ENCODE assay signal across 11 cellular contexts in genomic region chr2:132668986-132669853, GRCh38. TPM values are rescaled to one million over a fixed set of nuclear protein-coding genes. Genes with fewer than 3 reads are reported as not detected.
DNase-seq lines count a peak whose midpoint lies in the region; ATAC-seq and TF ChIP-seq lines count a peak whose summit lies in the region.
"Had no signal": no experiment of that assay in that cellular context is flagged by ENCODE, and none has a peak within 500 bp of the region (broad histone marks: within the 10 kb centered on the region; RNA-seq: fewer than 3 reads in every experiment).

No MANE protein-coding gene starts in this region.

- no peak overlapping the region for H3K27ac Mint-ChIP-seq in CD4-positive, alpha-beta memory T cell
- H3K27ac Mint-ChIP-seq in CD8-positive, alpha-beta memory T cell = no peak overlapping the region
- H3K27ac Mint-ChIP-seq: CD4-positive, alpha-beta T cell had no signal

- TF ChIP-seq CTCF in brain microvascular endothelial cell (IDR thresholded peaks at IDR 0.05; ENCODE audit: low read depth, low read length, missing control alignments) = peak; percentile 31
- no peak for TF ChIP-seq CTCF in upper lobe of left lung (IDR thresholded peaks at IDR 0.05)

- H3K36me3 Mint-ChIP-seq in CD4-positive, alpha-beta memory T cell = no peaks in the 10 kb centered on the region
- no peaks in the 10 kb centered on the region for H3K36me3 Mint-ChIP-seq in CD8-positive, alpha-beta memory T cell

- H3K27me3 ChIP-seq in brain microvascular endothelial cell (replicated peaks) (no peaks in the 10 kb centered on the region), upper lobe of left lung (peaks cover 0 to 34% (median 15%) of the 10 kb centered on the region in 4 donors)
- no peaks in the 10 kb centered on the region for H3K27me3 ChIP-seq in CD4-positive, alpha-beta memory T cell (ENCODE audit: insufficient read depth, low read length)
- H3K27me3 ChIP-seq in CD8-positive, alpha-beta memory T cell (ENCODE audit: insufficient read depth, low read length, poor library complexity, severe bottlenecking) = no peaks in the 10 kb centered on the region

- CTCF ChIA-PET in CD4-positive, alpha-beta memory T cell (lab: Charles Lee; ENCODE audit: partially characterized antibody) = no interaction called here
- CTCF ChIA-PET in CD8-positive, alpha-beta memory T cell (lab: Charles Lee) = no interaction called here

- H3K4me3 Mint-ChIP-seq in CD4-positive, alpha-beta memory T cell = no peak overlapping the region
- H3K4me3 Mint-ChIP-seq in CD8-positive, alpha-beta memory T cell = peak overlapping the region in 1 of 7 donors; percentile 48
- H3K4me3 Mint-ChIP-seq: CD4-positive, alpha-beta T cell had no signal

- POLR2A ChIA-PET in CD4-positive, alpha-beta memory T cell (lab: Charles Lee; ENCODE audit: partially characterized antibody) = no interaction called here
- POLR2A ChIA-PET in CD8-positive, alpha-beta memory T cell (lab: Charles Lee) = no interaction called here

- H3K27ac ChIP-seq in brain microvascular endothelial cell (no peak overlapping the region), upper lobe of left lung (no peak overlapping the region)
- no peak overlapping the region for H3K27ac ChIP-seq in CD4-positive, alpha-beta memory T cell (ENCODE audit: low read depth, low read length)
- no peak overlapping the region for H3K27ac ChIP-seq in CD8-positive, alpha-beta memory T cell (ENCODE audit: low read depth, low read length)
- H3K27ac ChIP-seq: neutrophil had no signal

- in situ Hi-C loops in brain microvascular endothelial cell (cut with HindIII; ENCODE audit: low pct_ligation_motif_present, low sequenced_read_pairs) = no loop called here

- ATAC-seq in left colon (peak; percentile 27), upper lobe of left lung (ENCODE audit: low FRiP score in 2 of 2) (peak; percentile 9 to 18), GM18858 (IDR thresholded peaks at IDR 0.05; ENCODE audit: unreplicated experiment) (no peak)

- WGBS in upper lobe of left lung, 2 donors = 3 to 5% methylated on average over 17 to 64 of the region's 78 CpGs

- TF ChIP-seq POLR2A in upper lobe of left lung (IDR thresholded peaks at IDR 0.05) = no peak

- intact Hi-C loops in left colon (cut with DNase I, micrococcal nuclease) = no loop called here
- intact Hi-C loops in CD4-positive, alpha-beta memory T cell (cut with micrococcal nuclease) = no loop called here

- DNase-seq in NCI-H2196 (lab: John Stamatoyannopoulos, UW; ENCODE audit: unreplicated experiment) = peak; percentile 17
- DNase-seq in NCI-H2196 treated with DMSO at 0.1 percent for 48 hours (lab: John Stamatoyannopoulos, UW; ENCODE audit: unreplicated experiment) = no peak
- DNase-seq in brain microvascular endothelial cell = no peak
- DNase-seq in left colon = peak in 1 of 2 donors; percentile 8
- peak in 1 of 2 donors; percentile 82 for DNase-seq in upper lobe of left lung
- no peak for DNase-seq in CD4-positive, alpha-beta memory T cell
- DNase-seq in CD8-positive, alpha-beta memory T cell = no peak
- DNase-seq: CD4-positive, alpha-beta T cell had no signal

- peak overlapping the region; percentile 61 for H3K4me3 ChIP-seq in brain microvascular endothelial cell (ENCODE audit: low read depth, low read length)
- peak overlapping the region; percentile 42 to 54 (median 49) for H3K4me3 ChIP-seq in upper lobe of left lung
- no peak overlapping the region for H3K4me3 ChIP-seq in CD4-positive, alpha-beta memory T cell (ENCODE audit: low read length in 2 of 2)
- no peak overlapping the region for H3K4me3 ChIP-seq in CD8-positive, alpha-beta memory T cell (ENCODE audit: low read length)

- peaks cover 0 to 3% (median 0%) of the 10 kb centered on the region in 8 donors for H3K9me3 Mint-ChIP-seq in CD4-positive, alpha-beta memory T cell
- H3K9me3 Mint-ChIP-seq in CD8-positive, alpha-beta memory T cell = peaks cover 0 to 9% (median 3%) of the 10 kb centered on the region in 5 donors
- H3K9me3 Mint-ChIP-seq: CD4-positive, alpha-beta T cell had no signal

- peaks cover 0 to 4% (median 1%) of the 10 kb centered on the region in 4 donors for H3K4me1 Mint-ChIP-seq in CD4-positive, alpha-beta memory T cell
- no peaks in the 10 kb centered on the region for H3K4me1 Mint-ChIP-seq in CD8-positive, alpha-beta memory T cell

- peaks cover 16 to 30% of the 10 kb centered on the region in 2 donors for H3K27me3 Mint-ChIP-seq in CD4-positive, alpha-beta memory T cell
- peaks cover 23 to 31% of the 10 kb centered on the region in 2 donors for H3K27me3 Mint-ChIP-seq in CD8-positive, alpha-beta memory T cell

- H3K36me3 ChIP-seq in brain microvascular endothelial cell (replicated peaks) (no peaks in the 10 kb centered on the region), upper lobe of left lung (no peaks in the 10 kb centered on the region)
- no peaks in the 10 kb centered on the region for H3K36me3 ChIP-seq in CD4-positive, alpha-beta memory T cell (ENCODE audit: insufficient read depth, low read length)
- H3K36me3 ChIP-seq in CD8-positive, alpha-beta memory T cell (ENCODE audit: insufficient read depth, low read length) = no peaks in the 10 kb centered on the region
- H3K36me3 ChIP-seq: neutrophil had no signal

- no peaks in the 10 kb centered on the region for H3K9me3 ChIP-seq in upper lobe of left lung
- no peaks in the 10 kb centered on the region for H3K9me3 ChIP-seq in CD4-positive, alpha-beta memory T cell (ENCODE audit: control insufficient read depth in 1 of 2, low read length in 2 of 2)
- no peaks in the 10 kb centered on the region for H3K9me3 ChIP-seq in CD8-positive, alpha-beta memory T cell (ENCODE audit: low read length)
- H3K9me3 ChIP-seq: neutrophil had no signal

- no peak for TF ChIP-seq EP300 in upper lobe of left lung (IDR thresholded peaks at IDR 0.05)

- peaks cover 21 to 34% (median 32%) of the 10 kb centered on the region in 4 donors for H3K4me1 ChIP-seq in upper lobe of left lung
- H3K4me1 ChIP-seq in CD4-positive, alpha-beta memory T cell (ENCODE audit: insufficient read depth, low read length) = no peaks in the 10 kb centered on the region
- no peaks in the 10 kb centered on the region for H3K4me1 ChIP-seq in CD8-positive, alpha-beta memory T cell (ENCODE audit: insufficient read depth, low read length)

RNA-seq across cellular contexts. Expression of gene LYPD1, which starts 0.8 kb away (rescaled TPM):
- total RNA-seq in left colon = under 1 TPM in 1 of 2 donors, not detected in 1; 0.28 TPM
- 1 to 10 TPM in 4 of 6 donors, under 1 TPM in 2; 0.89 to 1.4 (median 1.1) TPM for total RNA-seq in upper lobe of left lung
- not detected for total RNA-seq in CD4-positive, alpha-beta memory T cell
- not detected for polyA plus RNA-seq in CD4-positive, alpha-beta memory T cell
- total RNA-seq in CD8-positive, alpha-beta memory T cell = not detected
- polyA plus RNA-seq in CD8-positive, alpha-beta memory T cell = not detected
- total RNA-seq: activated CD8-positive, alpha-beta memory T cell treated with anti-CD3 and anti-CD28 coated beads for 36 hours; CD4-positive, alpha-beta T cell had no signal

Comparison
In these comparisons a context has a peak if more than half of its experiments do, and no peak if none do; other contexts are left out.
1. H3K4me3 ChIP-seq: peak in brain microvascular endothelial cell (single experiment) and upper lobe of left lung (4 of 4); none in CD4-positive, alpha-beta memory T cell (0 of 2) and CD8-positive, alpha-beta memory T cell (single experiment).